ENCODE assay signal across 8 cellular contexts in the genomic region with DNA sequence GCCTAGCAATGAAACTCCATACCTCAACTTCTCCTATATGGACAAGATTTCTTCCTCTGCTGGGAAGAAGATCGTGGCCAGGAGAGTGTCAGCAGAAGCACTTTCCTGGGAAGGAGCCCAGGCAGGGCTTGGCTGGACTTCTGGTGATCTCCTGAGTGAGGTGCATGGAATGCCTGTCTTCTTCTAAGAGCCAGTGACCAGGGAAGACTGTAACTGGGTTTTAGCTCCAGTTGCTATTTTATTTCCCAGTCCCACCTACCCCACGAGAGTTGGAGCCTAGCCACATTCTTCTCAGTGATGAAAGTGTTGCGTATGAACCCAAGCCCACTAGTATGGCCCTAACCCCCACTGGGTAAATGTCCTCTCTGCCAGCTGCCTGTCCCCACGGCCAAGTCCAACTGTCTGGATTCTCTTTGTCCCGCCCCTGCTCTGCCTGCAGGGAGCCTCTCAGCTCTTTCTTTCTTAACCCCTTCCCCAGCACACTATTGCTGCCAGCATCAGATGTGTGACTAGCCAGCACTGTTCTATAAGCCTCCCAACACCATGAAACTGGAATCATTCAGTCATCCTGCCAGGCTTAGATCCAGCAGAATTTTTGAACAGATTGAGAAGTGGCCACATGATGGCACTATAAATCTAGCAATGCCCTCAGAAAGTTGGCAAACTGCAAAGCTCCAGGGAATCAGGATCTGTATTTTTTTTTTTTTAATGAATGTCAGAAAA.
DNase-seq lines count a peak whose midpoint lies in the region; ATAC-seq and TF ChIP-seq lines count a peak whose summit lies in the region.

No MANE protein-coding gene starts in this region.

- DNase-seq in DMS114 treated with DMSO at 0.1 percent for 48 hours (lab: John Stamatoyannopoulos, UW; ENCODE audit: unreplicated experiment) (peak; percentile 40), cerebellum (ENCODE audit: low spot score) (peak; percentile 51), left lung (no peak), transverse colon (no peak)

- H3K9ac ChIP-seq in OCI-LY1 (ENCODE audit: low read length), result no peak overlapping the region

- in situ Hi-C loops in transverse colon (cut with MboI; ENCODE audit: low pct_ligation_motif_present in 1 of 4, low pct_unique_long_range_greater_than_20kb in 1 of 4, low sequenced_read_pairs in 3 of 4), result loop anchor here (25.0 kb wide), 2 partner anchors 189 to 589 kb away; a partner anchor contains a TSS

- intact Hi-C loops in left lung (cut with DNase I) (no loop called here), transverse colon (cut with DNase I; ENCODE audit: low total_unique reads) (loop anchor here (10.0 kb wide), 1 partner anchor 197 kb away; a partner anchor contains a TSS)

- no peaks in the 10 kb centered on the region for H3K27me3 ChIP-seq in OCI-LY1 (ENCODE audit: insufficient read depth, low read length)
- no peaks in the 10 kb centered on the region for H3K27me3 ChIP-seq in left lung
- H3K27me3 ChIP-seq in transverse colon, result no peaks in the 10 kb centered on the region

- H3K9me3 ChIP-seq in HEK293 (ENCODE audit: control insufficient read depth, insufficient read depth, low read depth, low read length) (no peaks in the 10 kb centered on the region), OCI-LY1 (ENCODE audit: low read length) (no peaks in the 10 kb centered on the region), left lung (no peaks in the 10 kb centered on the region), transverse colon (no peaks in the 10 kb centered on the region)

- TF ChIP-seq POLR2A in transverse colon (IDR thresholded peaks at IDR 0.05), result no peak

- no peaks in the 10 kb centered on the region for H3F3A ChIP-seq in OCI-LY1 (ENCODE audit: insufficient read depth, low read length)

- no peaks in the 10 kb centered on the region for H3K79me2 ChIP-seq in OCI-LY1 (ENCODE audit: insufficient read depth, low read length)

- H3K4me2 ChIP-seq in OCI-LY1 (ENCODE audit: low read length), result no peak overlapping the region

- H3K4me1 ChIP-seq in HEK293 (ENCODE audit: control insufficient read depth, insufficient read depth, low read length) (no peaks in the 10 kb centered on the region), OCI-LY1 (ENCODE audit: insufficient read depth, low read length, severe bottlenecking) (no peaks in the 10 kb centered on the region), left lung (peaks cover 5 to 36% of the 10 kb centered on the region in 2 donors), transverse colon (peaks cover 10 to 23% (median 17%) of the 10 kb centered on the region in 4 donors)

- CTCF ChIA-PET in HEK293 (lab: Yijun Ruan, JAX), result interaction anchor here (0.6 to 3.4 kb wide), 55 partner anchors 8 to 1708 kb away, joined by 3 to 32 read pairs (median 4); no protein-coding TSS in a partner anchor

- H3K27ac ChIP-seq in HEK293 (ENCODE audit: extremely low read depth, low read depth, low read length) (no peak overlapping the region), OCI-LY1 (ENCODE audit: low read depth, low read length, poor library complexity, severe bottlenecking) (no peak overlapping the region), left lung (peak overlapping the region; percentile 36 to 75), transverse colon (peak overlapping the region in 3 of 4 donors; percentile 31 to 53 (median 50))

- TF ChIP-seq EP300 in transverse colon (IDR thresholded peaks at IDR 0.05; ENCODE audit: low read depth), result no peak

- TF ChIP-seq CTCF in HEK293 (tag by site-specific recombination; IDR thresholded peaks at IDR 0.05) (peak; percentile 68; the same call in 1 of the 2 replicates), OCI-LY1 (IDR thresholded peaks at IDR 0.05; ENCODE audit: low read length) (peak; percentile 83), left lung (IDR thresholded peaks at IDR 0.05) (peak; percentile 38 to 42), transverse colon (IDR thresholded peaks at IDR 0.05) (peak; percentile 40 to 54 (median 51))

- ATAC-seq in left lung (peak; percentile 83), HG03280 (IDR thresholded peaks at IDR 0.05; ENCODE audit: unreplicated experiment) (no peak), GM18519 (IDR thresholded peaks at IDR 0.05; ENCODE audit: low FRiP score, unreplicated experiment) (no peak)

- WGBS in transverse colon (ENCODE audit: low coverage in 1 of 2), 2 donors, result 45 to 61% methylated on average over 3 to 5 of the region's 5 CpGs

- no peak overlapping the region for H3K4me3 ChIP-seq in HEK293 (ENCODE audit: low read depth, low read length)
- no peak overlapping the region for H3K4me3 ChIP-seq in OCI-LY1 (ENCODE audit: low read depth, low read length, poor library complexity, severe bottlenecking)
- no peak overlapping the region for H3K4me3 ChIP-seq in left lung
- H3K4me3 ChIP-seq in transverse colon, result no peak overlapping the region

- no peak overlapping the region for H2AFZ ChIP-seq in OCI-LY1 (ENCODE audit: low read length)

- no peaks in the 10 kb centered on the region for H3K9me2 ChIP-seq in OCI-LY1 (ENCODE audit: low read depth, low read length)

- POLR2A ChIA-PET in HEK293 (lab: Yijun Ruan, JAX), result interaction anchor here (1.3 kb wide), 1 partner anchor 202 kb away, joined by 5 read pairs; no protein-coding TSS in a partner anchor

- H3K36me3 ChIP-seq in HEK293 (ENCODE audit: control insufficient read depth in 2 of 2, insufficient read depth in 1 of 2, low read length in 2 of 2) (no peaks in the 10 kb centered on the region), OCI-LY1 (ENCODE audit: insufficient read depth, low read length) (no peaks in the 10 kb centered on the region), left lung (no peaks in the 10 kb centered on the region), transverse colon (no peaks in the 10 kb centered on the region)

- no peaks in the 10 kb centered on the region for H4K20me1 ChIP-seq in OCI-LY1 (ENCODE audit: insufficient read depth, low read length)

TF ChIP-seq in HEK293, 187 proteins besides CTCF, POLR2A, EP300 and RAD21 (continues in another document):
- TF ChIP-seq ZNF350 (tag by site-specific recombination; IDR thresholded peaks at IDR 0.05) (no peak), ZNF302 (tag by site-specific recombination; IDR thresholded peaks at IDR 0.05; ENCODE audit: low read depth) (no peak), ZNF146 (tag by site-specific recombination; IDR thresholded peaks at IDR 0.05) (no peak), ZNF658 (tag by site-specific recombination; IDR thresholded peaks at IDR 0.05) (no peak), ZBTB20 (tag by site-specific recombination; IDR thresholded peaks at IDR 0.05) (peak; percentile 56; the same call in 1 of the 2 replicates), ZNF654 (tag by site-specific recombination; IDR thresholded peaks at IDR 0.05; ENCODE audit: low read depth) (peak; percentile 97), ZNF202 (tag by site-specific recombination; IDR thresholded peaks at IDR 0.05; ENCODE audit: borderline replicate concordance) (no peak), EGR2 (tag by site-specific recombination; IDR thresholded peaks at IDR 0.05; ENCODE audit: low read depth) (no peak), ZNF112 (tag by site-specific recombination; IDR thresholded peaks at IDR 0.05) (no peak), ZNF324 (tag by site-specific recombination; IDR thresholded peaks at IDR 0.05) (no peak), ZNF747 (tag by site-specific recombination; IDR thresholded peaks at IDR 0.05) (no peak), ZNF660 (tag by site-specific recombination; IDR thresholded peaks at IDR 0.05) (peak; percentile 63; the same call in 1 of the 2 replicates), ZNF175 (tag by site-specific recombination; IDR thresholded peaks at IDR 0.05) (no peak), ZBTB17 (tag by site-specific recombination; IDR thresholded peaks at IDR 0.05) (peak; percentile 36; the same call in 1 of the 2 replicates), ZNF558 (tag by site-specific recombination; IDR thresholded peaks at IDR 0.05) (no peak), ZNF366 (tag by site-specific recombination; conservative IDR thresholded peaks at IDR 0.05) (no peak), HOXD13 (CRISPR knock-in tag; IDR thresholded peaks at IDR 0.05; ENCODE audit: borderline replicate concordance) (no peak), ZFP3 (tag by site-specific recombination; IDR thresholded peaks at IDR 0.05; ENCODE audit: low read depth) (no peak)
- TF ChIP-seq, protein P1, sequence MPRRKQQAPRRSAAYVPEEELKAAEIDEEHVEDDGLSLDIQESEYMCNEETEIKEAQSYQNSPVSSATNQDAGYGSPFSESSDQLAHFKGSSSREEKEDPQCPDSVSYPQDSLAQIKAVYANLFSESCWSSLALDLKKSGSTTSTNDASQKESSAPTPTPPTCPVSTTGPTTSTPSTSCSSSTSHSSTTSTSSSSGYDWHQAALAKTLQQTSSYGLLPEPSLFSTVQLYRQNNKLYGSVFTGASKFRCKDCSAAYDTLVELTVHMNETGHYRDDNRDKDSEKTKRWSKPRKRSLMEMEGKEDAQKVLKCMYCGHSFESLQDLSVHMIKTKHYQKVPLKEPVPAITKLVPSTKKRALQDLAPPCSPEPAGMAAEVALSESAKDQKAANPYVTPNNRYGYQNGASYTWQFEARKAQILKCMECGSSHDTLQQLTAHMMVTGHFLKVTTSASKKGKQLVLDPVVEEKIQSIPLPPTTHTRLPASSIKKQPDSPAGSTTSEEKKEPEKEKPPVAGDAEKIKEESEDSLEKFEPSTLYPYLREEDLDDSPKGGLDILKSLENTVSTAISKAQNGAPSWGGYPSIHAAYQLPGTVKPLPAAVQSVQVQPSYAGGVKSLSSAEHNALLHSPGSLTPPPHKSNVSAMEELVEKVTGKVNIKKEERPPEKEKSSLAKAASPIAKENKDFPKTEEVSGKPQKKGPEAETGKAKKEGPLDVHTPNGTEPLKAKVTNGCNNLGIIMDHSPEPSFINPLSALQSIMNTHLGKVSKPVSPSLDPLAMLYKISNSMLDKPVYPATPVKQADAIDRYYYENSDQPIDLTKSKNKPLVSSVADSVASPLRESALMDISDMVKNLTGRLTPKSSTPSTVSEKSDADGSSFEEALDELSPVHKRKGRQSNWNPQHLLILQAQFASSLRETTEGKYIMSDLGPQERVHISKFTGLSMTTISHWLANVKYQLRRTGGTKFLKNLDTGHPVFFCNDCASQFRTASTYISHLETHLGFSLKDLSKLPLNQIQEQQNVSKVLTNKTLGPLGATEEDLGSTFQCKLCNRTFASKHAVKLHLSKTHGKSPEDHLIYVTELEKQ (tag by site-specific recombination; IDR thresholded peaks at IDR 0.05; ENCODE audit: borderline replicate concordance), result no peak
- TF ChIP-seq, protein P2, sequence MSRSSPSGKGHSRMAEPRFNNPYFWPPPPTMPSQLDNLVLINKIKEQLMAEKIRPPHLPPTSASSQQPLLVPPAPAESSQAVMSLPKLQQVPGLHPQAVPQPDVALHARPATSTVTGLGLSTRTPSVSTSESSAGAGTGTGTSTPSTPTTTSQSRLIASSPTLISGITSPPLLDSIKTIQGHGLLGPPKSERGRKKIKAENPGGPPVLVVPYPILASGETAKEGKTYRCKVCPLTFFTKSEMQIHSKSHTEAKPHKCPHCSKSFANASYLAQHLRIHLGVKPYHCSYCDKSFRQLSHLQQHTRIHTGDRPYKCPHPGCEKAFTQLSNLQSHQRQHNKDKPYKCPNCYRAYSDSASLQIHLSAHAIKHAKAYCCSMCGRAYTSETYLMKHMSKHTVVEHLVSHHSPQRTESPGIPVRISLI (tag by site-specific recombination; IDR thresholded peaks at IDR 0.05), result peak; percentile 60; the same call in 1 of the 2 replicates

Comparison
In these comparisons a context has a peak if more than half of its experiments do, and no peak if none do; other contexts are left out.
1. DNase-seq: peak in DMS114 treated with DMSO at 0.1 percent for 48 hours (single experiment) and cerebellum (single experiment); none in left lung (0 of 2) and transverse colon (single experiment).
2. H3K27ac ChIP-seq: peak in left lung (2 of 2) and transverse colon (3 of 4); none in HEK293 (single experiment) and OCI-LY1 (single experiment).
3. Peak in every context shown above with its lines, with median percentiles within 50 percentile points of each other: CTCF ChIP-seq.